11 cellular contexts compared by ENCODE assay signal in genomic region chr11:64088159-64089026, GRCh38. TPM values are rescaled to one million over a fixed set of nuclear protein-coding genes. Genes with fewer than 3 reads are reported as not detected.
DNase-seq lines count a peak whose midpoint lies in the region; ATAC-seq, FAIRE-seq and TF ChIP-seq lines count a peak whose summit lies in the region.
"Had no signal": no experiment of that assay in that cellular context is flagged by ENCODE, and none has a peak within 500 bp of the region (broad histone marks: within the 10 kb centered on the region; RNA-seq: fewer than 3 reads in every experiment).

No MANE protein-coding gene starts in this region.

- TF ChIP-seq CTCF in epithelial cell of proximal tubule (conservative IDR thresholded peaks at IDR 0.05; ENCODE audit: low read depth, low read length) = peak; percentile 51
- peak in 5 of 6 experiments; percentile 13 to 59 (median 45) for TF ChIP-seq CTCF in upper lobe of left lung (IDR thresholded peaks at IDR 0.05)

- intact Hi-C loops in activated naive CD4-positive, alpha-beta T cell treated with anti-CD3 and anti-CD28 coated beads for 36 hours (cut with micrococcal nuclease) = no loop called here

- peak overlapping the region; percentile 27 for H3K27ac Mint-ChIP-seq in activated naive CD4-positive, alpha-beta T cell treated with anti-CD3 and anti-CD28 coated beads, Interleukin-2, amount 50 U/mL, for 24 hours
- no peak overlapping the region for H3K27ac Mint-ChIP-seq in activated naive CD4-positive, alpha-beta T cell treated with anti-CD3 and anti-CD28 coated beads for 36 hours

- no peak for TF ChIP-seq POLR2A in upper lobe of left lung (IDR thresholded peaks at IDR 0.05)

- no peak for ATAC-seq in upper lobe of left lung (ENCODE audit: low FRiP score in 2 of 2)

- CTCF ChIA-PET in activated naive CD4-positive, alpha-beta T cell treated with anti-CD3 and anti-CD28 coated beads for 36 hours (lab: Charles Lee) = no interaction called here

- H3K4me3 ChIP-seq in epithelial cell of proximal tubule (ENCODE audit: low read depth, low read length) (no peak overlapping the region), upper lobe of left lung (no peak overlapping the region)
- H3K4me3 ChIP-seq: skin epidermis had no signal

- H3K9me3 Mint-ChIP-seq in activated naive CD4-positive, alpha-beta T cell treated with anti-CD3 and anti-CD28 coated beads, Interleukin-2, amount 50 U/mL, for 24 hours = no peaks in the 10 kb centered on the region
- H3K9me3 Mint-ChIP-seq in activated naive CD4-positive, alpha-beta T cell treated with anti-CD3 and anti-CD28 coated beads for 36 hours = no peaks in the 10 kb centered on the region

- H3K4me3 Mint-ChIP-seq in activated naive CD4-positive, alpha-beta T cell treated with anti-CD3 and anti-CD28 coated beads, Interleukin-2, amount 50 U/mL, for 24 hours = no peak overlapping the region
- H3K4me3 Mint-ChIP-seq in activated naive CD4-positive, alpha-beta T cell treated with anti-CD3 and anti-CD28 coated beads for 36 hours = no peak overlapping the region

- no peaks in the 10 kb centered on the region for H3K36me3 Mint-ChIP-seq in activated naive CD4-positive, alpha-beta T cell treated with anti-CD3 and anti-CD28 coated beads, Interleukin-2, amount 50 U/mL, for 24 hours
- H3K36me3 Mint-ChIP-seq in activated naive CD4-positive, alpha-beta T cell treated with anti-CD3 and anti-CD28 coated beads for 36 hours (ENCODE audit: low read depth) = no peaks in the 10 kb centered on the region

- TF ChIP-seq EP300 in upper lobe of left lung (IDR thresholded peaks at IDR 0.05) = no peak

- no peak for DNase-seq in activated naive CD4-positive, alpha-beta T cell treated with anti-CD3 and anti-CD28 coated beads for 36 hours
- DNase-seq in NCI-H526 treated with DMSO at 0.1 percent for 48 hours (lab: John Stamatoyannopoulos, UW) (peak; percentile 33), epithelial cell of proximal tubule (ENCODE audit: low read depth) (no peak), upper lobe of left lung (peak; percentile 30 to 77), AG08395 (ENCODE audit: low spot score) (no peak), HTR-8/SVneo (ENCODE audit: insufficient read length, low spot score) (no peak), NCI-H2227 treated with DMSO at 0.1 percent for 48 hours (lab: John Stamatoyannopoulos, UW) (no peak)
- DNase-seq: hippocampal formation had no signal

- no peaks in the 10 kb centered on the region for H3K27me3 Mint-ChIP-seq in activated naive CD4-positive, alpha-beta T cell treated with anti-CD3 and anti-CD28 coated beads, Interleukin-2, amount 50 U/mL, for 24 hours
- no peaks in the 10 kb centered on the region for H3K27me3 Mint-ChIP-seq in activated naive CD4-positive, alpha-beta T cell treated with anti-CD3 and anti-CD28 coated beads for 36 hours (ENCODE audit: low read depth)

- no peaks in the 10 kb centered on the region for H3K27me3 ChIP-seq in upper lobe of left lung

- 66 to 73% methylated on average over 19 to 23 of the region's 26 CpGs for WGBS in upper lobe of left lung, 2 donors

- FAIRE-seq in HTR-8/SVneo (lab: Jason Lieb, UNC) = no peak
- FAIRE-seq: G401.6 had no signal

- no peaks in the 10 kb centered on the region for H3K4me1 Mint-ChIP-seq in activated naive CD4-positive, alpha-beta T cell treated with anti-CD3 and anti-CD28 coated beads, Interleukin-2, amount 50 U/mL, for 24 hours
- H3K4me1 Mint-ChIP-seq in activated naive CD4-positive, alpha-beta T cell treated with anti-CD3 and anti-CD28 coated beads for 36 hours (ENCODE audit: low read depth) = peaks cover 4% of the 10 kb centered on the region

- peak overlapping the region in 1 of 4 donors; percentile 9 for H3K27ac ChIP-seq in upper lobe of left lung
- H3K27ac ChIP-seq: skin epidermis had no signal

- H3K9me3 ChIP-seq in upper lobe of left lung = no peaks in the 10 kb centered on the region

- no peaks in the 10 kb centered on the region for H3K36me3 ChIP-seq in upper lobe of left lung

- peaks cover 0 to 23% (median 8%) of the 10 kb centered on the region in 4 donors for H3K4me1 ChIP-seq in upper lobe of left lung

RNA-seq across cellular contexts. Expression of gene FLRT1, which starts 52.7 kb away (rescaled TPM):
- total RNA-seq in activated naive CD4-positive, alpha-beta T cell treated with anti-CD3 and anti-CD28 coated beads for 36 hours = under 1 TPM; 0.17 to 0.29 TPM
- not detected in 2 replicates for total RNA-seq in epithelial cell of proximal tubule
- total RNA-seq in upper lobe of left lung = under 1 TPM in 3 of 6 donors, not detected in 3; 0.09 to 0.30 (median 0.15) TPM

Comparison
In these comparisons a context has a peak if more than half of its experiments do, and no peak if none do; other contexts are left out.
1. DNase-seq: peak in NCI-H526 treated with DMSO at 0.1 percent for 48 hours (single experiment) and upper lobe of left lung (2 of 2); none in activated naive CD4-positive, alpha-beta T cell treated with anti-CD3 and anti-CD28 coated beads for 36 hours (single experiment), epithelial cell of proximal tubule (single experiment), AG08395 (single experiment), HTR-8/SVneo (single experiment) and NCI-H2227 treated with DMSO at 0.1 percent for 48 hours (single experiment).